ENCODE assay signal across 1 cellular context in the genomic region with DNA sequence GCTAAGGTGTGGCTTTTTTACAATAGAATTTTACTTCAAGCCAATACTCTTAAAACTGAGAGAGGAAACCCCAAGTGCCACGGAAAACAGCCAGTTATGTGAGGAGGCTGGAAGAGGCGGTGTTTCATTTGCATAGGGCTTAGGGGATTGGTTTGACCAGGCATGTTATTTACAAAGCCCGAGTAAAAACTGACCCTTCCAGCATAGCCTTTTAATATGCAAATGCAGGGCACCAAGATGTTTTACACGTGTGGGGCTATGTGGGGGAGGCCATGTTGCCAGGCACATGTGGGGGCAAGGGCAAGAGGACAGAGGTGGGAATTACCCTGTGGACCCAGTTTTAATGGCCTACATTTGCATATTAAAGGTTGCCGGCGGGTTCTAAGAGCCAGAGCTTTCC.
TF ChIP-seq lines count a peak whose summit lies in the region.

No MANE protein-coding gene starts in this region.

TF ChIP-seq in SK-N-SH, 30 proteins besides CTCF, POLR2A, EP300 and RAD21 (continued from another document):
- TF ChIP-seq, protein P1, sequence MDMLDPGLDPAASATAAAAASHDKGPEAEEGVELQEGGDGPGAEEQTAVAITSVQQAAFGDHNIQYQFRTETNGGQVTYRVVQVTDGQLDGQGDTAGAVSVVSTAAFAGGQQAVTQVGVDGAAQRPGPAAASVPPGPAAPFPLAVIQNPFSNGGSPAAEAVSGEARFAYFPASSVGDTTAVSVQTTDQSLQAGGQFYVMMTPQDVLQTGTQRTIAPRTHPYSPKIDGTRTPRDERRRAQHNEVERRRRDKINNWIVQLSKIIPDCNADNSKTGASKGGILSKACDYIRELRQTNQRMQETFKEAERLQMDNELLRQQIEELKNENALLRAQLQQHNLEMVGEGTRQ (IDR thresholded peaks at IDR 0.05; ENCODE audit: borderline replicate concordance, low read depth, low read length) = no peak
- TF ChIP-seq, protein P2, sequence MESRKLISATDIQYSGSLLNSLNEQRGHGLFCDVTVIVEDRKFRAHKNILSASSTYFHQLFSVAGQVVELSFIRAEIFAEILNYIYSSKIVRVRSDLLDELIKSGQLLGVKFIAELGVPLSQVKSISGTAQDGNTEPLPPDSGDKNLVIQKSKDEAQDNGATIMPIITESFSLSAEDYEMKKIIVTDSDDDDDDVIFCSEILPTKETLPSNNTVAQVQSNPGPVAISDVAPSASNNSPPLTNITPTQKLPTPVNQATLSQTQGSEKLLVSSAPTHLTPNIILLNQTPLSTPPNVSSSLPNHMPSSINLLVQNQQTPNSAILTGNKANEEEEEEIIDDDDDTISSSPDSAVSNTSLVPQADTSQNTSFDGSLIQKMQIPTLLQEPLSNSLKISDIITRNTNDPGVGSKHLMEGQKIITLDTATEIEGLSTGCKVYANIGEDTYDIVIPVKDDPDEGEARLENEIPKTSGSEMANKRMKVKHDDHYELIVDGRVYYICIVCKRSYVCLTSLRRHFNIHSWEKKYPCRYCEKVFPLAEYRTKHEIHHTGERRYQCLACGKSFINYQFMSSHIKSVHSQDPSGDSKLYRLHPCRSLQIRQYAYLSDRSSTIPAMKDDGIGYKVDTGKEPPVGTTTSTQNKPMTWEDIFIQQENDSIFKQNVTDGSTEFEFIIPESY (IDR thresholded peaks at IDR 0.05; ENCODE audit: borderline replicate concordance, low read depth) = no peak
- TF ChIP-seq GATA2 (CRISPR knock-in tag; IDR thresholded peaks at IDR 0.05) = no peak
